ENCODE assay signal across 21 cellular contexts in genomic region chr10:124342821-124343170, GRCh38.
"Had no signal": no experiment of that assay in that cellular context is flagged by ENCODE, and none has a peak within 500 bp of the region (broad histone marks: within the 10 kb centered on the region; RNA-seq: fewer than 3 reads in every experiment).

No MANE protein-coding gene starts in this region.

- H2AFZ ChIP-seq: parathyroid adenoma had no signal

- H3K9me3 ChIP-seq: breast epithelium, esophagus squamous epithelium, left ventricle myocardium inferior, right atrium auricular region, tibial nerve had no signal

- H3K4me3 Mint-ChIP-seq: activated T-helper 1 cell treated with anti-CD3 and anti-CD28 coated beads, Interleukin-12 subunit alpha, Interleukin-12 subunit beta, Interleukin-2, Interleukin-4 antibody, amounts not matched to agents 30 ng/mL and 10 ng/mL and 1 ng/mL, durations not matched to agents 14 hours and 24 hours and 36 hours; nephron progenitor cell; T-helper 1 cell treated with Interleukin-12 subunit alpha and Interleukin-12 subunit beta and Interleukin-4 antibody, amounts not matched to agents 30 μg/mL and 1 μg/mL, for 36 hours had no signal

- H3K27ac ChIP-seq: breast epithelium, epithelial cell of prostate, esophagus squamous epithelium, left ventricle myocardium inferior, parathyroid adenoma, right atrium auricular region, tibial nerve, WERI-Rb-1 had no signal

- H3K4me1 ChIP-seq: breast epithelium, parathyroid adenoma, right atrium auricular region had no signal

- H3K79me2 ChIP-seq: parathyroid adenoma had no signal

- DNase-seq: activated CD4-positive, alpha-beta T cell treated with anti-CD3 and anti-CD28 coated beads, Interleukin-2, amount 50 U/mL, for 1 hour; activated gamma-delta T cell treated with Interleukin-2 at 50 U/mL for 16 hours; activated naive CD4-positive, alpha-beta T cell treated with anti-CD3 and anti-CD28 coated beads, Interleukin-2, amount 50 U/mL, for 16 hours; dermis blood vessel endothelial cell; effector CD8-positive, alpha-beta T cell; esophagus squamous epithelium; foreskin melanocyte; left ventricle myocardium inferior; nephron progenitor cell; occipital lobe; stimulated activated naive CD4-positive, alpha-beta T cell treated with Interleukin-2 at 50 U/mL for 16 hours; T-helper 9 cell; WERI-Rb-1 had no signal

- H3K9ac ChIP-seq: parathyroid adenoma had no signal

- H3K27ac Mint-ChIP-seq: activated T-helper 1 cell treated with anti-CD3 and anti-CD28 coated beads, Interleukin-12 subunit alpha, Interleukin-12 subunit beta, Interleukin-2, Interleukin-4 antibody, amounts not matched to agents 30 ng/mL and 10 ng/mL and 1 ng/mL, durations not matched to agents 14 hours and 24 hours and 36 hours; nephron progenitor cell had no signal

- H3K9me3 Mint-ChIP-seq: activated T-helper 1 cell treated with anti-CD3 and anti-CD28 coated beads, Interleukin-12 subunit alpha, Interleukin-12 subunit beta, Interleukin-2, Interleukin-4 antibody, amounts not matched to agents 30 ng/mL and 10 ng/mL and 1 ng/mL, durations not matched to agents 14 hours and 24 hours and 36 hours; T-helper 1 cell treated with Interleukin-12 subunit alpha and Interleukin-12 subunit beta and Interleukin-4 antibody, amounts not matched to agents 30 μg/mL and 1 μg/mL, for 36 hours had no signal

- H3K4me3 ChIP-seq: breast epithelium, esophagus squamous epithelium, left ventricle myocardium inferior, lung, right atrium auricular region, tibial nerve had no signal

- H3K36me3 ChIP-seq: breast epithelium, esophagus squamous epithelium, left ventricle myocardium inferior, right atrium auricular region, tibial nerve, WERI-Rb-1 had no signal

- H3K27me3 ChIP-seq: breast epithelium, esophagus squamous epithelium, right atrium auricular region, tibial nerve had no signal
